8 cellular contexts compared by ENCODE assay signal in the genomic region with DNA sequence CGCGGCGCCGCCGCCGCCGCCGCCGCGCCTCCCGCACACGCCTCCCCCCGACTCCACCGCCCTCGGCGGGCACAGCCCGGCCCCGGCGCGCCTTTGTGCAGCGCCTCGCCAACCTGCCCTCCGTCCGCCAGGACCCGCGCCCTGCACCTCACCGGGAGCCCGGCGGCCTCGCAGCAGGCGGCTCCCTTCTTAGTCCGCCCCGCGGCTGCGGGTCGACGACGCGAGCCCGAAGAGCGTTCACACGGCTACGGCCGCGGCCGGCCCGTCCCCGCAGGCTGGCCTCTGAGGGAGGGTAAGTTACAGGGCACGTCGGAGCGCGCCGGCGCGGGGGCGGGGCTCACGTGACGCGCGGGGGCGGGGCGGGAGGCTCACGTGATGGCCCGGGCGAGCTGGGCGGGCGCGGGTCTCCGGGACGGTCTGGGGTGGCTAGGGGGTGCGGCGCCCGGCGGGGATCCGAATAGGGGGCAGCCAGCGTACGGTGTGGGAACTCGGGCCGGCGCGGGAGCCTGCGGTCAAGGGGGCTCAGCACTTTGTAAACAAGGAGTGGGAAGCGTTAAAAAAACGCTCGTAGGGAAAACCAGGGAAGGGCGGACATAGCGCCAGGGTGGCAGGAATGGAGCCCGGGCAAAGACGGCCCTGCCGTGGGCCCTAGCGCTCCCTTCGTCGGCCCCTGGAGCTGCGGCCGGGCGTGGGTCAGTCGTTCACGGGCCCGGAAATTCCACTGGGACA. TPM values are rescaled to one million over a fixed set of nuclear protein-coding genes. Genes with fewer than 3 reads are reported as not detected.
DNase-seq lines count a peak whose midpoint lies in the region; ATAC-seq and TF ChIP-seq lines count a peak whose summit lies in the region.

A gene with protein sequence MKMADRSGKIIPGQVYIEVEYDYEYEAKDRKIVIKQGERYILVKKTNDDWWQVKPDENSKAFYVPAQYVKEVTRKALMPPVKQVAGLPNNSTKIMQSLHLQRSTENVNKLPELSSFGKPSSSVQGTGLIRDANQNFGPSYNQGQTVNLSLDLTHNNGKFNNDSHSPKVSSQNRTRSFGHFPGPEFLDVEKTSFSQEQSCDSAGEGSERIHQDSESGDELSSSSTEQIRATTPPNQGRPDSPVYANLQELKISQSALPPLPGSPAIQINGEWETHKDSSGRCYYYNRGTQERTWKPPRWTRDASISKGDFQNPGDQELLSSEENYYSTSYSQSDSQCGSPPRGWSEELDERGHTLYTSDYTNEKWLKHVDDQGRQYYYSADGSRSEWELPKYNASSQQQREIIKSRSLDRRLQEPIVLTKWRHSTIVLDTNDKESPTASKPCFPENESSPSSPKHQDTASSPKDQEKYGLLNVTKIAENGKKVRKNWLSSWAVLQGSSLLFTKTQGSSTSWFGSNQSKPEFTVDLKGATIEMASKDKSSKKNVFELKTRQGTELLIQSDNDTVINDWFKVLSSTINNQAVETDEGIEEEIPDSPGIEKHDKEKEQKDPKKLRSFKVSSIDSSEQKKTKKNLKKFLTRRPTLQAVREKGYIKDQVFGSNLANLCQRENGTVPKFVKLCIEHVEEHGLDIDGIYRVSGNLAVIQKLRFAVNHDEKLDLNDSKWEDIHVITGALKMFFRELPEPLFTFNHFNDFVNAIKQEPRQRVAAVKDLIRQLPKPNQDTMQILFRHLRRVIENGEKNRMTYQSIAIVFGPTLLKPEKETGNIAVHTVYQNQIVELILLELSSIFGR (minus strand): TSS at position 301 of the 729 bp plus-strand sequence. CDS start 19,976 bp downstream, outside the sequence.

- H3K4me3 ChIP-seq in adrenal gland (peak within 1 kb of the TSS; percentile 63 to 94 (median 90)), heart left ventricle (peak within 1 kb of the TSS; percentile 66 to 97 (median 90)), tibial nerve (peak within 1 kb of the TSS; percentile 44 to 90 (median 75))

- TF ChIP-seq EP300 in tibial nerve (IDR thresholded peaks at IDR 0.05): peak in 1 of 2 donors; percentile 97

- peak; percentile 88 to 97 (median 96) for ATAC-seq in heart left ventricle

- no peaks in the 10 kb centered on the region for H3K9me3 ChIP-seq in adrenal gland (replicated peaks in 1 of 3)
- peaks cover 0 to under 1% (median 0%) of the 10 kb centered on the region in 12 donors for H3K9me3 ChIP-seq in heart left ventricle
- no peaks in the 10 kb centered on the region for H3K9me3 ChIP-seq in tibial nerve

- no peaks in the 10 kb centered on the region for H3K27me3 ChIP-seq in adrenal gland
- H3K27me3 ChIP-seq in heart left ventricle: no peaks in the 10 kb centered on the region
- H3K27me3 ChIP-seq in tibial nerve: no peaks in the 10 kb centered on the region

- H3K4me1 ChIP-seq in adrenal gland (replicated peaks in 1 of 2) (peaks cover 8 to 38% of the 10 kb centered on the region in 2 donors), heart left ventricle (peaks cover 0 to 49% (median 28%) of the 10 kb centered on the region in 12 donors), tibial nerve (peaks cover 0 to 41% (median 21%) of the 10 kb centered on the region in 4 donors)

- TF ChIP-seq CTCF in adrenal gland (IDR thresholded peaks at IDR 0.05) (no peak), heart left ventricle (IDR thresholded peaks at IDR 0.05) (peak in 2 of 12 donors; percentile 2 to 19), tibial nerve (IDR thresholded peaks at IDR 0.05) (peak in 2 of 5 experiments; percentile 29 to 34)

- DNase-seq in GM03348 (ENCODE audit: low spot score): peak; percentile 94
- peak; percentile 68 for DNase-seq in GOT3 (lab: John Stamatoyannopoulos, UW)
- DNase-seq in LoVo (ENCODE audit: low spot score): peak; percentile 80
- DNase-seq in SW480 (ENCODE audit: low spot score): peak; percentile 79
- peak; percentile 87 to 95 (median 89) for DNase-seq in adrenal gland
- peak; percentile 92 to 96 (median 93) for DNase-seq in heart left ventricle
- DNase-seq in posterior cingulate gyrus: peak; percentile 75 to 97 (median 82)
- DNase-seq in tibial nerve (ENCODE audit: low spot score in 2 of 2): peak; percentile 91 to 92

- peak; percentile 76 to 98 for TF ChIP-seq POLR2A in adrenal gland (IDR thresholded peaks at IDR 0.05)
- peak; percentile 78 to 95 for TF ChIP-seq POLR2A in heart left ventricle (IDR thresholded peaks at IDR 0.05)
- TF ChIP-seq POLR2A in tibial nerve (IDR thresholded peaks at IDR 0.05): peak; percentile 80 to 96

- peaks cover 0 to 4% of the 10 kb centered on the region in 2 donors for H3K36me3 ChIP-seq in adrenal gland (replicated peaks in 1 of 2)
- H3K36me3 ChIP-seq in heart left ventricle: no peaks in the 10 kb centered on the region
- no peaks in the 10 kb centered on the region for H3K36me3 ChIP-seq in tibial nerve

- WGBS in adrenal gland, 4 donors: 0 to 1% (median 0%) methylated on average over 37 to 99 of the region's 99 CpGs
- WGBS in heart left ventricle, 4 donors: 0 to 1% (median 0%) methylated on average over 13 to 99 of the region's 99 CpGs
- WGBS in tibial nerve, 2 donors: 0 to 1% methylated on average over 73 to 78 of the region's 99 CpGs

- intact Hi-C loops in adrenal gland (cut with DNase I): loop anchor here in 1 of 2 donors (10.0 kb wide), 1 partner anchor 54 kb away; no protein-coding TSS in a partner anchor
- intact Hi-C loops in heart left ventricle (cut with DNase I): loop anchor here in 7 of 10 donors (2.0 to 10.0 kb wide), 7 partner anchors 41 to 129 kb away; a partner anchor contains a TSS
- intact Hi-C loops in posterior cingulate gyrus (cut with DNase I): loop anchor here (10.0 kb wide), 1 partner anchor 126 kb away; a partner anchor contains a TSS

- H3K27ac ChIP-seq in adrenal gland: peak within 1 kb of the TSS; percentile 78 to 96 (median 94)
- H3K27ac ChIP-seq in heart left ventricle: peak within 1 kb of the TSS; percentile 72 to 99 (median 96)
- H3K27ac ChIP-seq in tibial nerve: peak within 1 kb of the TSS; percentile 81 to 99 (median 95)

RNA-seq across cellular contexts. Expression of the gene that starts here (rescaled TPM):
- total RNA-seq in adrenal gland: 10 to 100 TPM; 26.7 to 47.1 (median 31.0) TPM
- 10 to 100 TPM; 33.4 to 45.7 (median 43.3) TPM for polyA plus RNA-seq in adrenal gland
- total RNA-seq in heart left ventricle: 10 to 100 TPM; 17.6 to 27.6 (median 21.2) TPM
- polyA plus RNA-seq in heart left ventricle: 10 to 100 TPM; 11.5 to 18.7 TPM
- total RNA-seq in tibial nerve: 10 to 100 TPM; 38.8 to 65.7 (median 47.7) TPM

Comparison
In these comparisons a context has a peak if more than half of its experiments do, and no peak if none do; other contexts are left out.
1. Peak in every context shown above with its lines: DNase-seq, ATAC-seq, H3K4me3 ChIP-seq and H3K27ac ChIP-seq.